Comparison of ENCODE assay signal across 20 cellular contexts in the genomic region with DNA sequence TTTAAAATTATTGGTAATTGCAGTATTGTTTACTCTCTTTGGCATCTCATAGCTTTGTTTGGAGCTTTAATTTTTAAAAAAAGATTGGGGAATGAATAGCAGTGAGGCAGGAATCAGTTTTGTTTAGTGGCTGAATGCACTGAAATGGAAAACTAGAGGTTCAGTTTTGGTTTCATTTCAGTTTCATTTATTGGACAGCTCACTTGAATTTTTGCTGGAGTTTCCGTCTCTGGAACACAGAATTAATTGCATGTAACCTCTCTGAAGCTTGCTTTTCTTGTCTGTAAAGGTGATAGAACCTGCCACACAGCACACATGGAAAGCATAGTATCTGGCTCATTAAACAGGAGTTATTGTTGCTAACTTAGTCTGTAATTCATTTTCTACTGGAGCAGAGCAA. TPM values are rescaled to one million over a fixed set of nuclear protein-coding genes. Genes with fewer than 3 reads are reported as not detected.
DNase-seq lines count a peak whose midpoint lies in the region; ATAC-seq and TF ChIP-seq lines count a peak whose summit lies in the region.
"Had no signal": no experiment of that assay in that cellular context is flagged by ENCODE, and none has a peak within 500 bp of the region (broad histone marks: within the 10 kb centered on the region; RNA-seq: fewer than 3 reads in every experiment).

No MANE protein-coding gene starts in this region.

- no peaks in the 10 kb centered on the region for H3K79me2 ChIP-seq in ACC112 (ENCODE audit: control insufficient read depth, insufficient read depth, low read length, unreplicated experiment)

- H3K4me1 ChIP-seq in ACC112 (ENCODE audit: control insufficient read depth, insufficient read depth, low read length, unreplicated experiment), result no peaks in the 10 kb centered on the region
- H3K4me1 ChIP-seq: testis had no signal

- no peak overlapping the region for H3K27ac ChIP-seq in ACC112 (ENCODE audit: low read depth, low read length)
- H3K27ac ChIP-seq: testis had no signal

- peak; percentile 3 for DNase-seq in LNCaP clone FGC (ENCODE audit: low read depth)
- DNase-seq in glomerular visceral epithelial cell (ENCODE audit: extremely low spot score), result peak; percentile 2
- DNase-seq: activated CD4-positive, alpha-beta T cell treated with anti-CD3 and anti-CD28 coated beads for 4 hours; activated effector memory CD4-positive, alpha-beta T cell treated with Interleukin-2 at 50 U/mL for 16 hours; foreskin fibroblast; left ventricle myocardium superior; NCI-H146; NCI-H446 treated with DMSO at 0.1 percent for 48 hours; retina; SW 1271; testis had no signal

- H2AFZ ChIP-seq in ACC112 (ENCODE audit: low read length, unreplicated experiment), result no peak overlapping the region

- no peak for TF ChIP-seq CTCF in LNCaP clone FGC (IDR thresholded peaks at IDR 0.05; ENCODE audit: control insufficient read depth, extremely low read depth, insufficient read depth)

- ATAC-seq in GM18909 (IDR thresholded peaks at IDR 0.05; ENCODE audit: poor library complexity, unreplicated experiment), result peak; percentile 54
- no peak for ATAC-seq in esophagus mucosa
- ATAC-seq in HG02571 (IDR thresholded peaks at IDR 0.05; ENCODE audit: unreplicated experiment), result no peak
- ATAC-seq in HG03196 (IDR thresholded peaks at IDR 0.05; ENCODE audit: unreplicated experiment), result no peak
- ATAC-seq in GM19023 (IDR thresholded peaks at IDR 0.05; ENCODE audit: unreplicated experiment), result no peak
- ATAC-seq: left ventricle myocardium superior had no signal

- peaks cover 61% of the 10 kb centered on the region for H3K27me3 ChIP-seq in ACC112 (ENCODE audit: insufficient read depth, low read length)
- H3K27me3 ChIP-seq: testis had no signal

- H3K36me3 ChIP-seq in ACC112 (ENCODE audit: insufficient read depth, low read length), result no peaks in the 10 kb centered on the region

- peak overlapping the region; percentile 52 for H3K4me3 ChIP-seq in ACC112 (ENCODE audit: low read depth, low read length)
- no peak overlapping the region for H3K4me3 ChIP-seq in LNCaP clone FGC (ENCODE audit: low read depth, low read length)
- H3K4me3 ChIP-seq: testis had no signal

RNA-seq across cellular contexts. Expression of a gene that starts 7.2 kb away (rescaled TPM):
- not detected for total RNA-seq in esophagus mucosa
- total RNA-seq: bronchial epithelial cell, endothelial cell of umbilical vein, G401, left ventricle myocardium superior had no signal
